Comparison of ENCODE assay signal across 18 cellular contexts in the genomic region with DNA sequence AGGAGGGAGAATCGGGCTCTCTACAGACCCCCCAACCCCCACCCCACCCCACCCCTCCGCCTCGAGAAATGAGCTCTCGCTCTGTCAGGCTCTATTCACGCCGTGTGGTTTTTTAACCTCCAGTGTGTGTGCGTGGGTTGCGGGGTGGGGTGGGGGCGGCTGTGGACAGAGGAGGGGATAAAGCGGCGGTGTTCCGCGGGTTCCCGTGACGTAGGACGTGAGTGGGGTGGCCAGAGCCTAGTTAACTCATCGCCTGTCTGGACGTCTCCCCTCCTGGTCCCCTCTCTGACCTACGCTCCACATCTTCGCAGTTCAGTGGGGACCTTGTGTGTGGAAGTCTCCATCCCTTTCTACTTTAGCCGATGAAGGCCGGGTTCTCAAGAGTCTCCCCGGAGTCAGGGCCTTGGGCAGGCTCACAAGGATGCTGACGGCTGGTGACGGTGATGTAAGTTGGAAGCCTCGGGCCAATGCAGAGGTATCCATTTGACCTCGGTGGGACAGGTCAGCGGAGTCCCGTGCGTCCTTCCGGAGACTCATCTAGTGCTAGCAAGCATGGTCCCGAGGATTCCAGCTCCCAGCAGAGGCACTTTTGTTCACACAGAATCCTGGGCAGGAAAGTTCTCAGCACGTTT.
"Had no signal": no experiment of that assay in that cellular context is flagged by ENCODE, and none has a peak within 500 bp of the region (broad histone marks: within the 10 kb centered on the region; RNA-seq: fewer than 3 reads in every experiment).

No MANE protein-coding gene starts in this region.

- H3K4me3 ChIP-seq: MG63 had no signal

- H3K9me3 ChIP-seq: MG63 had no signal

- H3K27me3 ChIP-seq: MG63 had no signal

- H3K36me3 ChIP-seq: MG63 had no signal

- DNase-seq: KBM-7, MG63, NCI-H1092, NCI-H1105 treated with DMSO at 0.1 percent for 48 hours, NCI-H1417 treated with DMSO at 0.1 percent for 48 hours, NCI-H146, NCI-H1694 treated with DMSO at 0.1 percent for 48 hours, NCI-H2029, NCI-H2081 treated with DMSO at 0.1 percent for 48 hours, NCI-H2171, NCI-H226, NCI-H446, NCI-H510A, NCI-H524 treated with DMSO at 0.1 percent for 48 hours, NCI-H69, NCI-H774, RPMI8226, SHP77 had no signal
